ENCODE assay signal across 1 cellular context in the genomic region with DNA sequence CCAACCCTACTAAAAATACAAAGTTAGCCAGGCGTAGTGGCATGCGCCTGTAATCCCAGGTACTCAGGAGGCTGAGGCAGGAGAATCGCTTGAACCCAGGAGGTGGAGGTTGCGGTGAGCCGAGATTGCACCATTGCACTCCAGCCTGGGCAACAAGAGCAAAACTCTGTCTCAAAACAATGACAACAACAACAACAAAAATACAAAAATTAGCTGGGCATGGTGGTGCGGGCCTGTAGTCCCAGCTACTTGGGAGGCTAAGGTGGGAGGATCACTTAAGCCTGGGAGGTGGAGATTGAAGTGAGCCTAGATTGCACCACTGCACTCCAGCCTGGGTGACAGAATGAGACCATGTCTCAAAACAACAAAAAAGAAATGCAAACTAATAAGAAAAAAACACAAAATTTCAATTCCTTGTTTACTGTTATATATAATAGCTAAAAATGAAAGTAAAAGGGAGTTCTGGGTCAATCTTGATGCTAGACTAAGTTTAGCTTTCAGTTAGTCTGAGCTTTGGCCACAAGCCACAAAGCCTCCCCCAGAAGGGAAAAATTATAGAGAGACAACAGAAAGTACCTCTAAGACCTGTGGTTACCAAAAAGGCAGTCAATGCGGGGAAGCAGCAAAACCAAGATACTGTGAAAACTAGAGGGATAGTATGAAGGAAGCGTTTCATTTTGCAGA.
A peak's percentile ranks its signal among the peaks of the same experiment; 100 is the strongest.
TF ChIP-seq lines count a peak whose summit lies in the region.

No MANE protein-coding gene starts in this region.

TF ChIP-seq in GM12878, 131 proteins besides CTCF, POLR2A, EP300 and RAD21 (continued from another document):
- TF ChIP-seq, protein P1, sequence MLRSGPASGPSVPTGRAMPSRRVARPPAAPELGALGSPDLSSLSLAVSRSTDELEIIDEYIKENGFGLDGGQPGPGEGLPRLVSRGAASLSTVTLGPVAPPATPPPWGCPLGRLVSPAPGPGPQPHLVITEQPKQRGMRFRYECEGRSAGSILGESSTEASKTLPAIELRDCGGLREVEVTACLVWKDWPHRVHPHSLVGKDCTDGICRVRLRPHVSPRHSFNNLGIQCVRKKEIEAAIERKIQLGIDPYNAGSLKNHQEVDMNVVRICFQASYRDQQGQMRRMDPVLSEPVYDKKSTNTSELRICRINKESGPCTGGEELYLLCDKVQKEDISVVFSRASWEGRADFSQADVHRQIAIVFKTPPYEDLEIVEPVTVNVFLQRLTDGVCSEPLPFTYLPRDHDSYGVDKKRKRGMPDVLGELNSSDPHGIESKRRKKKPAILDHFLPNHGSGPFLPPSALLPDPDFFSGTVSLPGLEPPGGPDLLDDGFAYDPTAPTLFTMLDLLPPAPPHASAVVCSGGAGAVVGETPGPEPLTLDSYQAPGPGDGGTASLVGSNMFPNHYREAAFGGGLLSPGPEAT (IDR thresholded peaks at IDR 0.05; ENCODE audit: low read depth), result peak; percentile 67
- TF ChIP-seq MTA3 (IDR thresholded peaks at IDR 0.05; ENCODE audit: borderline replicate concordance, low read length) (peak; percentile 59; the same call in 1 of the 2 replicates), MEF2A (IDR thresholded peaks at IDR 0.05; ENCODE audit: insufficient read depth, low read depth, low read length) (peak; percentile 83), CBFB (IDR thresholded peaks at IDR 0.05; ENCODE audit: low read depth) (peak; percentile 66; the same call in 1 of the 2 replicates), CREM (IDR thresholded peaks at IDR 0.05; ENCODE audit: low read depth) (0 out of 2 replicates have a peak, but pooled peaks have one; percentile 20), ZNF217 (IDR thresholded peaks at IDR 0.05) (peak; percentile 45; the same call in 1 of the 2 replicates), FOXK2 (IDR thresholded peaks at IDR 0.05) (peak; percentile 84), EED (IDR thresholded peaks at IDR 0.05; ENCODE audit: low read depth) (peak; percentile 33; the same call in 1 of the 2 replicates), ZNF384 (IDR thresholded peaks at IDR 0.05; ENCODE audit: borderline replicate concordance, low read depth, low read length) (0 out of 2 replicates have a peak, but pooled peaks have one; percentile 32), IKZF2 (IDR thresholded peaks at IDR 0.05) (peak; percentile 67 to 72; a peak in 3 of 4 replicates), TCF7 (IDR thresholded peaks at IDR 0.05; ENCODE audit: borderline replicate concordance) (peak; percentile 56; the same call in 1 of the 2 replicates), SMARCA5 (IDR thresholded peaks at IDR 0.05) (peak; percentile 62; the same call in 1 of the 2 replicates), IKZF1 (conservative IDR thresholded peaks at IDR 0.05) (peak; percentile 62), TBL1XR1 (IDR thresholded peaks at IDR 0.05; ENCODE audit: low read depth, low read length) (0 out of 2 replicates have a peak, but pooled peaks have one; percentile 34), NBN (IDR thresholded peaks at IDR 0.05) (0 out of 2 replicates have a peak, but pooled peaks have one; percentile 56), HDGF (IDR thresholded peaks at IDR 0.05) (0 out of 2 replicates have a peak, but pooled peaks have one; percentile 47)
- TF ChIP-seq, protein P2, sequence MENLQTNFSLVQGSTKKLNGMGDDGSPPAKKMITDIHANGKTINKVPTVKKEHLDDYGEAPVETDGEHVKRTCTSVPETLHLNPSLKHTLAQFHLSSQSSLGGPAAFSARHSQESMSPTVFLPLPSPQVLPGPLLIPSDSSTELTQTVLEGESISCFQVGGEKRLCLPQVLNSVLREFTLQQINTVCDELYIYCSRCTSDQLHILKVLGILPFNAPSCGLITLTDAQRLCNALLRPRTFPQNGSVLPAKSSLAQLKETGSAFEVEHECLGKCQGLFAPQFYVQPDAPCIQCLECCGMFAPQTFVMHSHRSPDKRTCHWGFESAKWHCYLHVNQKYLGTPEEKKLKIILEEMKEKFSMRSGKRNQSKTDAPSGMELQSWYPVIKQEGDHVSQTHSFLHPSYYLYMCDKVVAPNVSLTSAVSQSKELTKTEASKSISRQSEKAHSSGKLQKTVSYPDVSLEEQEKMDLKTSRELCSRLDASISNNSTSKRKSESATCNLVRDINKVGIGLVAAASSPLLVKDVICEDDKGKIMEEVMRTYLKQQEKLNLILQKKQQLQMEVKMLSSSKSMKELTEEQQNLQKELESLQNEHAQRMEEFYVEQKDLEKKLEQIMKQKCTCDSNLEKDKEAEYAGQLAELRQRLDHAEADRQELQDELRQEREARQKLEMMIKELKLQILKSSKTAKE (IDR thresholded peaks at IDR 0.05; ENCODE audit: low read depth, poor library complexity, severe bottlenecking), result peak; percentile 95
